ENCODE assay signal across 28 cellular contexts in the genomic region with DNA sequence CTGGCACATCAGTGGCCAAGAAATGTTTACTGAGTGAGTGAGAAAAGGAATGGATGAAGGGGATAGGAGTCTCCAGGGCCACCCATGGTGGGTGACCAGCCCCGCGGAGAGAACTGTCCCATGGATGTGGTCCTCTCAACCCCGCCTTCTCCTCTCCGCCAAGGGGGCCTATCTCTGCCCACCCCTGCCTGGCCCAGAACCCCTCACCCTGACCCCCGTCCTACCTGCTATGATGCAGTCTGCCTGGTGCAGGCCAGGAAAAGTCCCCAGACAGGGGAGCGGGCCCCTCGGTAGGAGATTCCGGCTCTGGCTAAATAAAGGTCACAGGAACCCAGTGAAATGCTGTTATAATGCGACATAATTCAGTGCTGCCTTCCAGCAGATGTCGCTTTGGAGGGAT.
"Had no signal": no experiment of that assay in that cellular context is flagged by ENCODE, and none has a peak within 500 bp of the region (broad histone marks: within the 10 kb centered on the region; RNA-seq: fewer than 3 reads in every experiment).

No MANE protein-coding gene starts in this region.

- H3K4me1 ChIP-seq: pancreas, psoas muscle, right atrium auricular region, stomach, suprapubic skin, tibial nerve had no signal

- DNase-seq: activated CD4-positive, alpha-beta T cell treated with anti-CD3 and anti-CD28 coated beads for 36 hours; activated CD4-positive, alpha-beta T cell treated with anti-CD3 and anti-CD28 coated beads, Interleukin-2, amount 50 U/mL, for 4 hours; activated CD8-positive, alpha-beta memory T cell treated with anti-CD3 and anti-CD28 coated beads for 24 hours; activated CD8-positive, alpha-beta memory T cell treated with anti-CD3 and anti-CD28 coated beads, Interleukin-2, amount 50 U/mL, for 48 hours; activated naive CD4-positive, alpha-beta T cell treated with Interleukin-2 at 50 U/mL for 16 hours; activated naive CD8-positive, alpha-beta T cell treated with anti-CD3 and anti-CD28 coated beads for 36 hours; activated T-cell treated with anti-CD3 and anti-CD28 coated beads, Interleukin-2, amount 50 U/mL, for 48 hours; cortex of kidney; foreskin fibroblast; left ventricle myocardium superior; mammary epithelial cell; natural killer cell; pancreas; psoas muscle; stimulated activated CD4-positive, alpha-beta T cell treated with anti-CD3 and anti-CD28 coated beads, Interleukin-2, amount 100 ng/mL, for 24 hours; stomach; T-helper 1 cell had no signal

- H3K4me1 Mint-ChIP-seq: activated CD4-positive, alpha-beta T cell treated with anti-CD3 and anti-CD28 coated beads for 36 hours; activated naive CD8-positive, alpha-beta T cell treated with anti-CD3 and anti-CD28 coated beads for 36 hours; natural killer cell; stimulated activated effector memory CD8-positive, alpha-beta T cell treated with anti-CD3 and anti-CD28 coated beads, Interleukin-12 subunit alpha, Interleukin-12 subunit beta, amount 100 ng/mL, for 72 hours had no signal

- ATAC-seq: activated CD4-positive, alpha-beta T cell treated with anti-CD3 and anti-CD28 coated beads for 36 hours; left ventricle myocardium superior; natural killer cell; pancreas; psoas muscle; stimulated activated effector memory CD8-positive, alpha-beta T cell treated with anti-CD3 and anti-CD28 coated beads, Interleukin-12 subunit alpha, Interleukin-12 subunit beta, amount 100 ng/mL, for 72 hours had no signal

- H3K9me3 Mint-ChIP-seq: activated naive CD8-positive, alpha-beta T cell treated with anti-CD3 and anti-CD28 coated beads for 36 hours; natural killer cell; stimulated activated effector memory CD8-positive, alpha-beta T cell treated with anti-CD3 and anti-CD28 coated beads, Interleukin-12 subunit alpha, Interleukin-12 subunit beta, amount 100 ng/mL, for 72 hours had no signal

- H3K27me3 ChIP-seq: pancreas, right atrium auricular region, tibial nerve had no signal

- H3K27ac Mint-ChIP-seq: activated CD4-positive, alpha-beta T cell treated with anti-CD3 and anti-CD28 coated beads for 36 hours; activated naive CD8-positive, alpha-beta T cell treated with anti-CD3 and anti-CD28 coated beads for 36 hours; mesothelial cell of epicardium; natural killer cell; stimulated activated effector memory CD8-positive, alpha-beta T cell treated with anti-CD3 and anti-CD28 coated beads, Interleukin-12 subunit alpha, Interleukin-12 subunit beta, amount 100 ng/mL, for 72 hours had no signal

- H3K4me3 Mint-ChIP-seq: activated CD4-positive, alpha-beta T cell treated with anti-CD3 and anti-CD28 coated beads for 36 hours; activated naive CD8-positive, alpha-beta T cell treated with anti-CD3 and anti-CD28 coated beads for 36 hours; mesothelial cell of epicardium; natural killer cell; stimulated activated effector memory CD8-positive, alpha-beta T cell treated with anti-CD3 and anti-CD28 coated beads, Interleukin-12 subunit alpha, Interleukin-12 subunit beta, amount 100 ng/mL, for 72 hours had no signal

- H3K36me3 ChIP-seq: neutrophil, pancreas, right atrium auricular region, stomach, suprapubic skin, tibial nerve had no signal

- H3K27ac ChIP-seq: neutrophil, pancreas, psoas muscle, right atrium auricular region, skin epidermis, stomach, suprapubic skin, tibial nerve had no signal

- FAIRE-seq: astrocyte, endometrium, pancreas, TTC549, urothelium cell line had no signal

- H3K4me3 ChIP-seq: pancreas, psoas muscle, right atrium auricular region, skin epidermis, stomach, suprapubic skin, tibial nerve had no signal

- H3K9me3 ChIP-seq: neutrophil, pancreas, psoas muscle, right atrium auricular region, stomach, suprapubic skin, tibial nerve had no signal
